Comparison of ENCODE assay signal across 1 cellular context in the genomic region with DNA sequence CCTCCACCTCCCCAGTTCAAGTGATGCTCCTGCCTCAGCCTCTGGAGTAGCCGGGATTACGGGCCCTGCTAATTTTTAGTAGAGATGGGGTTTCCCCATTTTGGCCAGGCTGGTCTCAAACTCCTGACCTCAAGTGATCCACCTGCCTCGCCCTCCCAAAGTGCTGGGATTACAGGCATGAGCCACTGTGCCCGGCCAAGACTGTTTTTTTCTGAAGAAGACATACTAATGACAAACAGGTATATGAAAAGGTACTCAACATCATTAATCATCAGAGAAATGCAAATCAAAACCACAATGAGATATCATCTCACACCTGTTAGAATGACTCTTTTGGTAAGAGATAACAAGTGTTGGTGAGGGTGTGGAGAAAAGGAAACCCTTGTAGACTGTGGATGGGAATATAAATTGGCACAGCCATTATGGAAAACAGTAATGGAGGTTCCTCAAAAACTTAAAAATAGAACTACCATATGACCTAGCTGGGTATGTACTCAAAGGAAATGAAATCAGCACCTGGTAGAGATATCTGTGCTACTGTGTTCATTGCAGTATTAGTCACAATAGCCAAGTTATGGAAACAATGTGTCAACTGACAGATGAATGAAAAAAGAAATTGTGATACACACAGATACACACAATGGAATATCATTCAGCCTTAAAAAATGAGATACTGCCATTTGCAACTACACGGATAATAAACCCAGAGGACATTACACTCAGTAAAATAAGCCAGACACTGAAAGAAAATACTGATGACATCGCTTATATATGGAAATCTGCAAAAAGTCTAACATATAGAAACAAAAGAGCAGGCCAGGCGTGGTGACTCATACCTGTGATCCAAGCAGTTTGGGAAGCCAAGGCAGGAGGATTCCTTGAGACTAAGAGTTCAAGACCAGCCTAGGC.
TF ChIP-seq lines count a peak whose summit lies in the region.

No MANE protein-coding gene starts in this region.

TF ChIP-seq in HepG2, 621 proteins besides CTCF, POLR2A, EP300 and RAD21:
- peak; percentile 66 for TF ChIP-seq ATF7 (IDR thresholded peaks at IDR 0.05)
- TF ChIP-seq ATF7 (CRISPR knock-in tag; IDR thresholded peaks at IDR 0.05): no peak
- no peak for TF ChIP-seq ZNF235 (CRISPR knock-in tag; IDR thresholded peaks at IDR 0.05; ENCODE audit: borderline replicate concordance)
